In genomic region chr17:68320311-68320865, GRCh38 we compare ENCODE assay signal across 25 cellular contexts. TPM values are rescaled to one million over a fixed set of nuclear protein-coding genes. Genes with fewer than 3 reads are reported as not detected.
DNase-seq lines count a peak whose midpoint lies in the region; ATAC-seq, FAIRE-seq and TF ChIP-seq lines count a peak whose summit lies in the region.
"Had no signal": no experiment of that assay in that cellular context is flagged by ENCODE, and none has a peak within 500 bp of the region (broad histone marks: within the 10 kb centered on the region; RNA-seq: fewer than 3 reads in every experiment).

No MANE protein-coding gene starts in this region.

- H3K23ac ChIP-seq in mesendoderm (ENCODE audit: low read length): no peak overlapping the region

- H2AFZ ChIP-seq in HepG2 (ENCODE audit: low read length): no peak overlapping the region

- H2BK5ac ChIP-seq in mesendoderm (ENCODE audit: low read length): no peak overlapping the region

- no peak for FAIRE-seq in HepG2 (lab: Jason Lieb, UNC)
- FAIRE-seq in frontal cortex (lab: Jason Lieb, UNC): no peak
- FAIRE-seq: D721Med, HTR-8/SVneo had no signal

- H3K27ac ChIP-seq in HepG2 (ENCODE audit: extremely low read length, insufficient read depth, low read length) (no peak overlapping the region), right lobe of liver (no peak overlapping the region), mesendoderm (ENCODE audit: low read depth, low read length) (no peak overlapping the region)
- H3K27ac ChIP-seq: BLaER1 had no signal

- peak overlapping the region in 1 of 5 experiments; percentile 28 for H3K4me3 Mint-ChIP-seq in brain
- H3K4me3 Mint-ChIP-seq: activated naive CD8-positive, alpha-beta T cell treated with anti-CD3 and anti-CD28 coated beads, Interleukin-2, amount 10 ng/mL, durations not matched to agents 7 days and 5 days; T-cell had no signal

- peaks cover 0 to 4% (median 0%) of the 10 kb centered on the region in 5 experiments for H3K9me3 Mint-ChIP-seq in brain
- H3K9me3 Mint-ChIP-seq: naive thymus-derived CD8-positive, alpha-beta T cell; T-cell had no signal

- intact Hi-C loops in HepG2 (cut with micrococcal nuclease; ENCODE audit: unreplicated experiment): no loop called here
- intact Hi-C loops in right lobe of liver (cut with DNase I): no loop called here

- H3K4me2 ChIP-seq in HepG2 (ENCODE audit: low read depth, low read length): no peak overlapping the region
- H3K4me2 ChIP-seq in mesendoderm (ENCODE audit: low read length): no peak overlapping the region

- no peak for TF ChIP-seq RAD21 in HepG2 (CRISPR knock-in tag; IDR thresholded peaks at IDR 0.05)

- no peaks in the 10 kb centered on the region for H4K20me1 ChIP-seq in HepG2 (ENCODE audit: insufficient read depth, low read length)
- H4K20me1 ChIP-seq: BLaER1 had no signal

- ATAC-seq in HepG2 (no peak), right lobe of liver (no peak), HG02885 (IDR thresholded peaks at IDR 0.05; ENCODE audit: poor library complexity, unreplicated experiment) (no peak), GM21576 (IDR thresholded peaks at IDR 0.05; ENCODE audit: unreplicated experiment) (no peak)
- ATAC-seq: HCT116; left colon; naive thymus-derived CD8-positive, alpha-beta T cell; PC-3; T-cell had no signal

- H3K4me1 Mint-ChIP-seq in brain: peaks cover 48% of the 10 kb centered on the region

- DNase-seq in HepG2 (ENCODE audit: low spot score): no peak
- DNase-seq in right lobe of liver: no peak
- peak; percentile 51 for DNase-seq in mesendoderm
- no peak for DNase-seq in frontal cortex (ENCODE audit: low spot score in 2 of 2)
- no peak for DNase-seq in UCSD-AML1 (lab: John Stamatoyannopoulos, UW; ENCODE audit: unreplicated experiment)
- DNase-seq: ACHN; activated CD4-positive, alpha-beta T cell treated with anti-CD3 and anti-CD28 coated beads, Interleukin-2, amount 50 U/mL, for 1 hour; activated effector memory CD4-positive, alpha-beta T cell treated with Interleukin-2 at 50 U/mL for 16 hours; activated naive CD8-positive, alpha-beta T cell treated with anti-CD3 and anti-CD28 coated beads, Interleukin-2, amount 10 ng/mL, durations not matched to agents 7 days and 5 days; effector memory CD4-positive, alpha-beta T cell; Karpas-422; left colon; MV-4-11; naive thymus-derived CD8-positive, alpha-beta T cell; NCI-H1694; PC-3; SHP77; T-cell had no signal

- H3K9me3 ChIP-seq in HepG2 (ENCODE audit: low read length) (no peaks in the 10 kb centered on the region), right lobe of liver (no peaks in the 10 kb centered on the region)

- 82% methylated on average over 5 of the region's 5 CpGs for WGBS in HepG2 (ENCODE audit: low lambda C conversion rate)
- WGBS in right lobe of liver (ENCODE audit: insufficient coverage, low coverage, low lambda C conversion rate, missing lambda C conversion rate): 65% methylated on average over 4 of the region's 5 CpGs
- WGBS in mesendoderm (ENCODE audit: extremely low coverage, insufficient coverage, low lambda C conversion rate): no CpG with 5 or more reads among the region's 5 CpGs

- H3K36me3 Mint-ChIP-seq in brain: no peaks in the 10 kb centered on the region
- H3K36me3 Mint-ChIP-seq: naive thymus-derived CD8-positive, alpha-beta T cell had no signal

- H4K8ac ChIP-seq in mesendoderm (ENCODE audit: low read depth, low read length): no peak overlapping the region

- TF ChIP-seq EP300 in HepG2 (IDR thresholded peaks at IDR 0.05; ENCODE audit: low read depth in 2 of 2, low read length in 2 of 2) (no peak), HepG2 (CRISPR knock-in tag; IDR thresholded peaks at IDR 0.05; ENCODE audit: borderline replicate concordance) (no peak)

- no TSS peak for BruUV-seq in HepG2 (replicated peaks; lab: Mats Ljungman, UMichigan)

- no peaks in the 10 kb centered on the region for H3K27me3 ChIP-seq in HepG2 (ENCODE audit: control insufficient read depth in 1 of 2, insufficient read depth in 2 of 2, low read length in 2 of 2)
- H3K27me3 ChIP-seq in right lobe of liver: no peaks in the 10 kb centered on the region
- no peaks in the 10 kb centered on the region for H3K27me3 ChIP-seq in mesendoderm (ENCODE audit: insufficient read depth, low read length, poor library complexity)
- H3K27me3 ChIP-seq: BLaER1 had no signal

- CTCF ChIA-PET in HepG2 (lab: Yijun Ruan, JAX; ENCODE audit: low intra/inter-chr PET ratio, low total read pairs): no interaction called here

- H3K27ac Mint-ChIP-seq in brain: peak overlapping the region in 4 of 5 experiments; percentile 34 to 67 (median 59)
- H3K27ac Mint-ChIP-seq: activated naive CD8-positive, alpha-beta T cell treated with anti-CD3 and anti-CD28 coated beads, Interleukin-2, amount 10 ng/mL, durations not matched to agents 7 days and 5 days; T-cell had no signal

- no peak overlapping the region for H4K5ac ChIP-seq in mesendoderm (ENCODE audit: low read length)

- H2AK5ac ChIP-seq in mesendoderm (ENCODE audit: low read length): no peak overlapping the region

- H3K27me3 Mint-ChIP-seq in brain: peaks cover 13% of the 10 kb centered on the region
- H3K27me3 Mint-ChIP-seq: activated naive CD8-positive, alpha-beta T cell treated with anti-CD3 and anti-CD28 coated beads, Interleukin-2, amount 10 ng/mL, durations not matched to agents 7 days and 5 days; naive thymus-derived CD8-positive, alpha-beta T cell; T-cell had no signal

- no peak overlapping the region for H3K4ac ChIP-seq in mesendoderm (ENCODE audit: low read depth, low read length)

- H3K9ac ChIP-seq in HepG2 (ENCODE audit: insufficient read depth, low read depth, low read length): no peak overlapping the region
- no peak overlapping the region for H3K9ac ChIP-seq in mesendoderm (ENCODE audit: low read length)
- H3K9ac ChIP-seq: BLaER1 had no signal

- TF ChIP-seq CTCF in HepG2 (CRISPR knock-in tag; IDR thresholded peaks at IDR 0.05) (no peak), right lobe of liver (IDR thresholded peaks at IDR 0.05) (no peak), brain (conservative IDR thresholded peaks at IDR 0.05) (no peak)

- H3K79me1 ChIP-seq in mesendoderm (ENCODE audit: low read length): no peaks in the 10 kb centered on the region

- no peak overlapping the region for H2BK120ac ChIP-seq in mesendoderm (ENCODE audit: low read depth, low read length)

- no peak overlapping the region for H2BK15ac ChIP-seq in mesendoderm (replicated peaks; ENCODE audit: low read depth)

- H3K56ac ChIP-seq in mesendoderm (ENCODE audit: low read length): no peak overlapping the region

- H3K4me1 ChIP-seq in HepG2 (ENCODE audit: insufficient read depth, low read length) (peaks cover 62% of the 10 kb centered on the region), right lobe of liver (no peaks in the 10 kb centered on the region), mesendoderm (ENCODE audit: control insufficient read depth, low read depth, low read length) (peaks cover 4% of the 10 kb centered on the region)

- POLR2A ChIA-PET in HepG2 (lab: Yijun Ruan, JAX): no interaction called here

- H3K4me3 ChIP-seq in HepG2 (replicated peaks in 1 of 3; ENCODE audit: insufficient read depth in 1 of 3, low read depth in 2 of 3, low read length in 3 of 3) (no peak overlapping the region), right lobe of liver (no peak overlapping the region), mesendoderm (ENCODE audit: low read length) (no peak overlapping the region)
- H3K4me3 ChIP-seq: BLaER1 had no signal

- TF ChIP-seq POLR2A in HepG2 (IDR thresholded peaks at IDR 0.05; ENCODE audit: insufficient read depth in 1 of 2, low read depth in 2 of 2, low read length in 2 of 2) (no peak), right lobe of liver (IDR thresholded peaks at IDR 0.05) (no peak)

- no peaks in the 10 kb centered on the region for H3K79me2 ChIP-seq in HepG2 (ENCODE audit: insufficient read depth, low read length)
- no peaks in the 10 kb centered on the region for H3K79me2 ChIP-seq in mesendoderm (ENCODE audit: control insufficient read depth, insufficient read depth, low read length)

- H3K36me3 ChIP-seq in HepG2 (replicated peaks in 1 of 2; ENCODE audit: control insufficient read depth in 1 of 2, insufficient read depth in 2 of 2, low read length in 2 of 2) (no peaks in the 10 kb centered on the region), right lobe of liver (no peaks in the 10 kb centered on the region), mesendoderm (ENCODE audit: control insufficient read depth, insufficient read depth, low read length) (no peaks in the 10 kb centered on the region)
- H3K36me3 ChIP-seq: BLaER1 had no signal

- in situ Hi-C loops in HepG2 (cut with HindIII; ENCODE audit: extremely low pct_ligation_motif_present, low pct_unique_long_range_greater_than_20kb): no loop called here

- no peak overlapping the region for H3K18ac ChIP-seq in mesendoderm (ENCODE audit: low read length)

RNA-seq across cellular contexts. Expression of gene ARSG, which starts 29.1 kb away (rescaled TPM):
- total RNA-seq in HepG2 (2016; rRNA removed; fragmentation: Illumina TruSeq; extraction: Trizol) (3.7 and 4.1 TPM in 2 replicates), right lobe of liver (1 to 10 TPM; 1.2 to 3.3 (median 2.5) TPM), frontal cortex (5.7 TPM)
- 10.0 and 10.5 TPM in 2 replicates for total RNA-seq in HepG2 (2016; cell fraction: cytosol; rRNA removed; fragmentation: Illumina TruSeq; extraction: Trizol; ENCODE audit: low read depth)
- 2.8 and 4.2 TPM in 2 replicates for total RNA-seq in HepG2 (2016; cell fraction: insoluble cytoplasmic fraction; rRNA removed; fragmentation: Illumina TruSeq; extraction: Trizol)
- 8.1 and 9.2 TPM in 2 replicates for total RNA-seq in HepG2 (2016; cell fraction: membrane; rRNA removed; fragmentation: Illumina TruSeq; extraction: Trizol)
- 4.0 and 4.3 TPM in 2 replicates for total RNA-seq in HepG2 (2016; cell fraction: nucleus; rRNA removed; fragmentation: Illumina TruSeq; extraction: Trizol)
- polyA plus RNA-seq in HepG2 (2011; rRNA removed) (15.2 and 15.9 TPM in 2 replicates), brain (ENCODE audit: insufficient read depth, low read depth, low replicate concordance) (5.5 TPM)
- polyA plus RNA-seq in HepG2 (2011; cell fraction: cytosol; rRNA removed): 11.5 and 13.0 TPM in 2 replicates
- 26.9 and 29.6 TPM in 2 replicates for polyA plus RNA-seq in HepG2 (2011; cell fraction: nucleus; rRNA removed)
- polyA plus RNA-seq in HepG2 (2012): 7.0 and 8.7 TPM in 2 replicates
- polyA plus RNA-seq in HepG2 (2016; cell fraction: cytosol; fragmentation: Illumina TruSeq; extraction: Trizol; ENCODE audit: low read depth): 3.0 and 5.3 TPM in 2 replicates
- polyA plus RNA-seq in HepG2 (2016; cell fraction: insoluble cytoplasmic fraction; fragmentation: Illumina TruSeq; extraction: Trizol; ENCODE audit: low read depth): 2.2 and 2.8 TPM in 2 replicates
- polyA plus RNA-seq in HepG2 (2016; cell fraction: membrane; fragmentation: Illumina TruSeq; extraction: Trizol; ENCODE audit: low read depth): 3.9 and 4.3 TPM in 2 replicates
- polyA plus RNA-seq in HepG2 (2016; cell fraction: nucleus; fragmentation: Illumina TruSeq; extraction: Trizol; ENCODE audit: insufficient read depth, low read depth): 4.4 and 5.4 TPM in 2 replicates
- polyA minus RNA-seq in HepG2 (2011; rRNA and poly(A)+ RNA removed; ENCODE audit: low replicate concordance): 45.9 and 48.0 TPM in 2 replicates
- 8.9 and 10.0 TPM in 2 replicates for polyA minus RNA-seq in HepG2 (2011; cell fraction: cytosol; rRNA and poly(A)+ RNA removed)
- polyA minus RNA-seq in HepG2 (2011; cell fraction: nucleus; rRNA and poly(A)+ RNA removed): 38.7 and 40.7 TPM in 2 replicates
- 1.5 TPM for polyA plus RNA-seq in mesendoderm (2013, experiment 1 of 2)
- 1.6 TPM for polyA plus RNA-seq in mesendoderm (2013, experiment 2 of 2)

RNA-seq across cellular contexts. Expression of gene SLC16A6, which starts 29.5 kb away (rescaled TPM):
- 0.67 and 1.1 TPM in 2 replicates for total RNA-seq in HepG2 (2016; rRNA removed; fragmentation: Illumina TruSeq; extraction: Trizol)
- total RNA-seq in HepG2 (2016; cell fraction: cytosol; rRNA removed; fragmentation: Illumina TruSeq; extraction: Trizol; ENCODE audit: low read depth): 0.51 TPM in 1 of 2 replicates, not detected in the other
- 1.1 and 1.3 TPM in 2 replicates for total RNA-seq in HepG2 (2016; cell fraction: insoluble cytoplasmic fraction; rRNA removed; fragmentation: Illumina TruSeq; extraction: Trizol)
- 0.53 and 0.69 TPM in 2 replicates for total RNA-seq in HepG2 (2016; cell fraction: membrane; rRNA removed; fragmentation: Illumina TruSeq; extraction: Trizol)
- 1.1 and 1.6 TPM in 2 replicates for total RNA-seq in HepG2 (2016; cell fraction: nucleus; rRNA removed; fragmentation: Illumina TruSeq; extraction: Trizol)
- polyA plus RNA-seq in HepG2 (2011; rRNA removed): 27.2 and 44.7 TPM in 2 replicates
- polyA plus RNA-seq in HepG2 (2011; cell fraction: cytosol; rRNA removed): 33.2 and 35.3 TPM in 2 replicates
- 13.0 and 13.3 TPM in 2 replicates for polyA plus RNA-seq in HepG2 (2011; cell fraction: nucleus; rRNA removed)
- polyA plus RNA-seq in HepG2 (2012): 5.7 and 9.7 TPM in 2 replicates
- 0.05 and 0.06 TPM in 2 replicates for polyA plus RNA-seq in HepG2 (2016; cell fraction: cytosol; fragmentation: Illumina TruSeq; extraction: Trizol; ENCODE audit: low read depth)
- polyA plus RNA-seq in HepG2 (2016; cell fraction: insoluble cytoplasmic fraction; fragmentation: Illumina TruSeq; extraction: Trizol; ENCODE audit: low read depth): 0.59 and 0.61 TPM in 2 replicates
- 0.28 and 0.40 TPM in 2 replicates for polyA plus RNA-seq in HepG2 (2016; cell fraction: membrane; fragmentation: Illumina TruSeq; extraction: Trizol; ENCODE audit: low read depth)
- 1.5 TPM in 2 replicates for polyA plus RNA-seq in HepG2 (2016; cell fraction: nucleus; fragmentation: Illumina TruSeq; extraction: Trizol; ENCODE audit: insufficient read depth, low read depth)
- 137 and 162 TPM in 2 replicates for polyA minus RNA-seq in HepG2 (2011; rRNA and poly(A)+ RNA removed; ENCODE audit: low replicate concordance)
- polyA minus RNA-seq in HepG2 (2011; cell fraction: cytosol; rRNA and poly(A)+ RNA removed): 56.6 and 65.6 TPM in 2 replicates
- 28.5 and 31.0 TPM in 2 replicates for polyA minus RNA-seq in HepG2 (2011; cell fraction: nucleus; rRNA and poly(A)+ RNA removed)
- 1 to 10 TPM in 1 of 6 experiments, under 1 TPM in 5; 0.19 to 1.2 (median 0.45) TPM for total RNA-seq in right lobe of liver
- polyA plus RNA-seq in brain (ENCODE audit: insufficient read depth, low read depth, low replicate concordance): 1.5 TPM
- 0.15 TPM for polyA plus RNA-seq in mesendoderm (2013, experiment 1 of 2)
- polyA plus RNA-seq in mesendoderm (2013, experiment 2 of 2): 0.17 TPM
- 1.2 TPM for total RNA-seq in frontal cortex
